ENCODE assay signal across 1 cellular context in the genomic region with DNA sequence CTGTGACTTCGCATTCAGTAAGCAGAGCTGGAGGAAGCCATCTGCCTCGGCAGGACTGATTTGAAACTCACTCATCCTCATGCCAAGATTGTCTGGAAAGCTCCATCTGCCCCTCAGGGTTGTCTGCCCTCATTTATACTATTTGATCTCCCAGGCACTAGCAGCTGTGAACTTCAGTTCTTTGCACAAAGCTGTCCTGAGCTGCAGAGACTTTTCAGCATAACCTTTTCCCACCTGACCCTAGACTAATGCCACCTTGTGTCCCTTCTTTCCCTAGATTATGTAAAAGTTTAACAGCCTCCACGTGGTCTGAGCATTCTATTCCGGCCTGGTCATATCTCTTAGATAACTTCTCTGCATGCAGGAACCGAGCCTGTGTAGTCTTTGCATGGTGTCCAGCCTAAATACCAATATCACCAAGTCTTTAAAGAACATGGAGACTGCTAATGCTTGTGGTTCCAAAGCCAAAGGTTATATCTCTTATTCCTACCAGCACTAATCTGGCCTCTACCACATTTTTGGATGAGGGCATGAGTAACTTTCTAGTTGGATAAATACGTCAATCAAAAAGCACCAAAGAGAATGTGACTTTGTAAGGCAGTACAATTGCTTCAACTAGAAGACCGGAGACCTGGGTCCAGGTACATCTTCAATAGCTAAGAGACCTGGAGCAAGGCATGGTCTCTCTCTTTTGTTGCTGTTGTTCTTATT.
TF ChIP-seq lines count a peak whose summit lies in the region.

No MANE protein-coding gene starts in this region.

TF ChIP-seq in K562, 482 proteins besides CTCF, POLR2A, EP300 and RAD21 (continued from another document and continues in another):
- TF ChIP-seq, protein P1, sequence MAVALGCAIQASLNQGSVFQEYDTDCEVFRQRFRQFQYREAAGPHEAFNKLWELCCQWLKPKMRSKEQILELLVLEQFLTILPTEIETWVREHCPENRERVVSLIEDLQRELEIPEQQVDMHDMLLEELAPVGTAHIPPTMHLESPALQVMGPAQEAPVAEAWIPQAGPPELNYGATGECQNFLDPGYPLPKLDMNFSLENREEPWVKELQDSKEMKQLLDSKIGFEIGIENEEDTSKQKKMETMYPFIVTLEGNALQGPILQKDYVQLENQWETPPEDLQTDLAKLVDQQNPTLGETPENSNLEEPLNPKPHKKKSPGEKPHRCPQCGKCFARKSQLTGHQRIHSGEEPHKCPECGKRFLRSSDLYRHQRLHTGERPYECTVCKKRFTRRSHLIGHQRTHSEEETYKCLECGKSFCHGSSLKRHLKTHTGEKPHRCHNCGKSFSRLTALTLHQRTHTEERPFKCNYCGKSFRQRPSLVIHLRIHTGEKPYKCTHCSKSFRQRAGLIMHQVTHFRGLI (CRISPR knock-in tag; IDR thresholded peaks at IDR 0.05), result no peak
- TF ChIP-seq ZKSCAN1 (IDR thresholded peaks at IDR 0.05; ENCODE audit: low read depth, low read length), result no peak
- TF ChIP-seq, protein P2, sequence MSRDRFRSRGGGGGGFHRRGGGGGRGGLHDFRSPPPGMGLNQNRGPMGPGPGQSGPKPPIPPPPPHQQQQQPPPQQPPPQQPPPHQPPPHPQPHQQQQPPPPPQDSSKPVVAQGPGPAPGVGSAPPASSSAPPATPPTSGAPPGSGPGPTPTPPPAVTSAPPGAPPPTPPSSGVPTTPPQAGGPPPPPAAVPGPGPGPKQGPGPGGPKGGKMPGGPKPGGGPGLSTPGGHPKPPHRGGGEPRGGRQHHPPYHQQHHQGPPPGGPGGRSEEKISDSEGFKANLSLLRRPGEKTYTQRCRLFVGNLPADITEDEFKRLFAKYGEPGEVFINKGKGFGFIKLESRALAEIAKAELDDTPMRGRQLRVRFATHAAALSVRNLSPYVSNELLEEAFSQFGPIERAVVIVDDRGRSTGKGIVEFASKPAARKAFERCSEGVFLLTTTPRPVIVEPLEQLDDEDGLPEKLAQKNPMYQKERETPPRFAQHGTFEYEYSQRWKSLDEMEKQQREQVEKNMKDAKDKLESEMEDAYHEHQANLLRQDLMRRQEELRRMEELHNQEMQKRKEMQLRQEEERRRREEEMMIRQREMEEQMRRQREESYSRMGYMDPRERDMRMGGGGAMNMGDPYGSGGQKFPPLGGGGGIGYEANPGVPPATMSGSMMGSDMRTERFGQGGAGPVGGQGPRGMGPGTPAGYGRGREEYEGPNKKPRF (IDR thresholded peaks at IDR 0.05; ENCODE audit: low read depth, low read length), result no peak
- no peak for TF ChIP-seq C11orf30 (IDR thresholded peaks at IDR 0.05; ENCODE audit: low read depth)
- no peak for TF ChIP-seq ZNF551 (CRISPR knock-in tag; IDR thresholded peaks at IDR 0.05)
- TF ChIP-seq ZNF644 (tag; IDR thresholded peaks at IDR 0.05; ENCODE audit: low read depth), result no peak
- TF ChIP-seq ZNF41 (CRISPR knock-in tag; conservative IDR thresholded peaks at IDR 0.05), result no peak
- TF ChIP-seq ZNF347 (CRISPR knock-in tag; IDR thresholded peaks at IDR 0.05; ENCODE audit: low read depth), result no peak
- no peak for TF ChIP-seq ZNF124 (CRISPR knock-in tag; IDR thresholded peaks at IDR 0.05)
- TF ChIP-seq ASH1L (IDR thresholded peaks at IDR 0.05; ENCODE audit: borderline replicate concordance, low read depth, partially characterized antibody), result no peak
- TF ChIP-seq ETV1 (tag; conservative IDR thresholded peaks at IDR 0.05; ENCODE audit: low read depth), result peak; percentile 57
- no peak for TF ChIP-seq MTA3 (IDR thresholded peaks at IDR 0.05; ENCODE audit: borderline replicate concordance)
- TF ChIP-seq BRD9 (IDR thresholded peaks at IDR 0.05; ENCODE audit: low read depth, partially characterized antibody), result no peak
- TF ChIP-seq ZSCAN32 (CRISPR knock-in tag; IDR thresholded peaks at IDR 0.05), result no peak
- TF ChIP-seq GTF2A2 (tag; IDR thresholded peaks at IDR 0.05), result no peak
- no peak for TF ChIP-seq MTA1 (IDR thresholded peaks at IDR 0.05; ENCODE audit: borderline replicate concordance)
- TF ChIP-seq CHCHD3 (CRISPR knock-in tag; IDR thresholded peaks at IDR 0.05), result no peak
- TF ChIP-seq, protein P3, sequence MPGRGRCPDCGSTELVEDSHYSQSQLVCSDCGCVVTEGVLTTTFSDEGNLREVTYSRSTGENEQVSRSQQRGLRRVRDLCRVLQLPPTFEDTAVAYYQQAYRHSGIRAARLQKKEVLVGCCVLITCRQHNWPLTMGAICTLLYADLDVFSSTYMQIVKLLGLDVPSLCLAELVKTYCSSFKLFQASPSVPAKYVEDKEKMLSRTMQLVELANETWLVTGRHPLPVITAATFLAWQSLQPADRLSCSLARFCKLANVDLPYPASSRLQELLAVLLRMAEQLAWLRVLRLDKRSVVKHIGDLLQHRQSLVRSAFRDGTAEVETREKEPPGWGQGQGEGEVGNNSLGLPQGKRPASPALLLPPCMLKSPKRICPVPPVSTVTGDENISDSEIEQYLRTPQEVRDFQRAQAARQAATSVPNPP (IDR thresholded peaks at IDR 0.05; ENCODE audit: borderline replicate concordance, insufficient read depth, insufficient read length), result no peak
- TF ChIP-seq ADNP (tag; IDR thresholded peaks at IDR 0.05), result no peak; the same call in 1 of the 2 replicates
- no peak; the same call in 1 of the 2 replicates for TF ChIP-seq ZNF175 (CRISPR knock-in tag; IDR thresholded peaks at IDR 0.05; ENCODE audit: low read depth)
- no peak for TF ChIP-seq ZZZ3 (IDR thresholded peaks at IDR 0.05)
- no peak for TF ChIP-seq CHD4 (IDR thresholded peaks at IDR 0.05; ENCODE audit: insufficient read depth, insufficient replicate concordance, low read depth, low read length, poor library complexity, severe bottlenecking)
- no peak for TF ChIP-seq ZNF174 (CRISPR knock-in tag; IDR thresholded peaks at IDR 0.05)
- TF ChIP-seq NRF1 (conservative IDR thresholded peaks at IDR 0.05 in 1 of 2, IDR thresholded peaks at IDR 0.05 in 1 of 2), result no peak
- TF ChIP-seq ZBTB17 (CRISPR knock-in tag; IDR thresholded peaks at IDR 0.05), result no peak
- TF ChIP-seq, protein P4, sequence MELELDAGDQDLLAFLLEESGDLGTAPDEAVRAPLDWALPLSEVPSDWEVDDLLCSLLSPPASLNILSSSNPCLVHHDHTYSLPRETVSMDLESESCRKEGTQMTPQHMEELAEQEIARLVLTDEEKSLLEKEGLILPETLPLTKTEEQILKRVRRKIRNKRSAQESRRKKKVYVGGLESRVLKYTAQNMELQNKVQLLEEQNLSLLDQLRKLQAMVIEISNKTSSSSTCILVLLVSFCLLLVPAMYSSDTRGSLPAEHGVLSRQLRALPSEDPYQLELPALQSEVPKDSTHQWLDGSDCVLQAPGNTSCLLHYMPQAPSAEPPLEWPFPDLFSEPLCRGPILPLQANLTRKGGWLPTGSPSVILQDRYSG (tag; conservative IDR thresholded peaks at IDR 0.05; ENCODE audit: low read depth), result peak; percentile 76
- TF ChIP-seq RFX1 (IDR thresholded peaks at IDR 0.05), result no peak
- TF ChIP-seq RBM14 (IDR thresholded peaks at IDR 0.05; ENCODE audit: borderline replicate concordance, insufficient read depth, low read depth, low read length), result no peak
- TF ChIP-seq MED1 (CRISPR knock-in tag; IDR thresholded peaks at IDR 0.05; ENCODE audit: borderline replicate concordance), result no peak
- no peak for TF ChIP-seq TBL1XR1 (IDR thresholded peaks at IDR 0.05; ENCODE audit: low read length in 2 of 2)
- TF ChIP-seq DPF2 (IDR thresholded peaks at IDR 0.05), result peak; percentile 23; the same call in 1 of the 2 replicates
- TF ChIP-seq, protein P5, sequence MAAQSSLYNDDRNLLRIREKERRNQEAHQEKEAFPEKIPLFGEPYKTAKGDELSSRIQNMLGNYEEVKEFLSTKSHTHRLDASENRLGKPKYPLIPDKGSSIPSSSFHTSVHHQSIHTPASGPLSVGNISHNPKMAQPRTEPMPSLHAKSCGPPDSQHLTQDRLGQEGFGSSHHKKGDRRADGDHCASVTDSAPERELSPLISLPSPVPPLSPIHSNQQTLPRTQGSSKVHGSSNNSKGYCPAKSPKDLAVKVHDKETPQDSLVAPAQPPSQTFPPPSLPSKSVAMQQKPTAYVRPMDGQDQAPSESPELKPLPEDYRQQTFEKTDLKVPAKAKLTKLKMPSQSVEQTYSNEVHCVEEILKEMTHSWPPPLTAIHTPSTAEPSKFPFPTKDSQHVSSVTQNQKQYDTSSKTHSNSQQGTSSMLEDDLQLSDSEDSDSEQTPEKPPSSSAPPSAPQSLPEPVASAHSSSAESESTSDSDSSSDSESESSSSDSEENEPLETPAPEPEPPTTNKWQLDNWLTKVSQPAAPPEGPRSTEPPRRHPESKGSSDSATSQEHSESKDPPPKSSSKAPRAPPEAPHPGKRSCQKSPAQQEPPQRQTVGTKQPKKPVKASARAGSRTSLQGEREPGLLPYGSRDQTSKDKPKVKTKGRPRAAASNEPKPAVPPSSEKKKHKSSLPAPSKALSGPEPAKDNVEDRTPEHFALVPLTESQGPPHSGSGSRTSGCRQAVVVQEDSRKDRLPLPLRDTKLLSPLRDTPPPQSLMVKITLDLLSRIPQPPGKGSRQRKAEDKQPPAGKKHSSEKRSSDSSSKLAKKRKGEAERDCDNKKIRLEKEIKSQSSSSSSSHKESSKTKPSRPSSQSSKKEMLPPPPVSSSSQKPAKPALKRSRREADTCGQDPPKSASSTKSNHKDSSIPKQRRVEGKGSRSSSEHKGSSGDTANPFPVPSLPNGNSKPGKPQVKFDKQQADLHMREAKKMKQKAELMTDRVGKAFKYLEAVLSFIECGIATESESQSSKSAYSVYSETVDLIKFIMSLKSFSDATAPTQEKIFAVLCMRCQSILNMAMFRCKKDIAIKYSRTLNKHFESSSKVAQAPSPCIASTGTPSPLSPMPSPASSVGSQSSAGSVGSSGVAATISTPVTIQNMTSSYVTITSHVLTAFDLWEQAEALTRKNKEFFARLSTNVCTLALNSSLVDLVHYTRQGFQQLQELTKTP (IDR thresholded peaks at IDR 0.05; ENCODE audit: low read depth in 1 of 2, partially characterized antibody in 2 of 2), result peak in 1 of 2 experiments; percentile 37
- peak; percentile 43; the same call in 1 of the 2 replicates for TF ChIP-seq MEF2D (tag; conservative IDR thresholded peaks at IDR 0.05; ENCODE audit: low read depth)
- no peak for TF ChIP-seq SIN3A (IDR thresholded peaks at IDR 0.05; ENCODE audit: borderline replicate concordance in 2 of 2, control insufficient read depth in 1 of 2, low read depth in 2 of 2, low read length in 2 of 2)
- no peak for TF ChIP-seq TBP (optimal IDR thresholded peaks at IDR 0.05; ENCODE audit: low read depth, low read length)
- no peak for TF ChIP-seq MCM2 (IDR thresholded peaks at IDR 0.05; ENCODE audit: low read depth)
- TF ChIP-seq, protein P6, sequence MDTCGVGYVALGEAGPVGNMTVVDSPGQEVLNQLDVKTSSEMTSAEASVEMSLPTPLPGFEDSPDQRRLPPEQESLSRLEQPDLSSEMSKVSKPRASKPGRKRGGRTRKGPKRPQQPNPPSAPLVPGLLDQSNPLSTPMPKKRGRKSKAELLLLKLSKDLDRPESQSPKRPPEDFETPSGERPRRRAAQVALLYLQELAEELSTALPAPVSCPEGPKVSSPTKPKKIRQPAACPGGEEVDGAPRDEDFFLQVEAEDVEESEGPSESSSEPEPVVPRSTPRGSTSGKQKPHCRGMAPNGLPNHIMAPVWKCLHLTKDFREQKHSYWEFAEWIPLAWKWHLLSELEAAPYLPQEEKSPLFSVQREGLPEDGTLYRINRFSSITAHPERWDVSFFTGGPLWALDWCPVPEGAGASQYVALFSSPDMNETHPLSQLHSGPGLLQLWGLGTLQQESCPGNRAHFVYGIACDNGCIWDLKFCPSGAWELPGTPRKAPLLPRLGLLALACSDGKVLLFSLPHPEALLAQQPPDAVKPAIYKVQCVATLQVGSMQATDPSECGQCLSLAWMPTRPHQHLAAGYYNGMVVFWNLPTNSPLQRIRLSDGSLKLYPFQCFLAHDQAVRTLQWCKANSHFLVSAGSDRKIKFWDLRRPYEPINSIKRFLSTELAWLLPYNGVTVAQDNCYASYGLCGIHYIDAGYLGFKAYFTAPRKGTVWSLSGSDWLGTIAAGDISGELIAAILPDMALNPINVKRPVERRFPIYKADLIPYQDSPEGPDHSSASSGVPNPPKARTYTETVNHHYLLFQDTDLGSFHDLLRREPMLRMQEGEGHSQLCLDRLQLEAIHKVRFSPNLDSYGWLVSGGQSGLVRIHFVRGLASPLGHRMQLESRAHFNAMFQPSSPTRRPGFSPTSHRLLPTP (IDR thresholded peaks at IDR 0.05; ENCODE audit: borderline replicate concordance, extremely low read depth, insufficient read length), result no peak
- TF ChIP-seq, protein P7, sequence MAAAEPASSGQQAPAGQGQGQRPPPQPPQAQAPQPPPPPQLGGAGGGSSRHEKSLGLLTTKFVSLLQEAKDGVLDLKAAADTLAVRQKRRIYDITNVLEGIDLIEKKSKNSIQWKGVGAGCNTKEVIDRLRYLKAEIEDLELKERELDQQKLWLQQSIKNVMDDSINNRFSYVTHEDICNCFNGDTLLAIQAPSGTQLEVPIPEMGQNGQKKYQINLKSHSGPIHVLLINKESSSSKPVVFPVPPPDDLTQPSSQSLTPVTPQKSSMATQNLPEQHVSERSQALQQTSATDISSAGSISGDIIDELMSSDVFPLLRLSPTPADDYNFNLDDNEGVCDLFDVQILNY (CRISPR knock-in tag; IDR thresholded peaks at IDR 0.05), result no peak
- no peak for TF ChIP-seq ZNF780A (CRISPR knock-in tag; IDR thresholded peaks at IDR 0.05)
- no peak for TF ChIP-seq ARNT (IDR thresholded peaks at IDR 0.05)
- no peak for TF ChIP-seq SAP30 (IDR thresholded peaks at IDR 0.05; ENCODE audit: borderline replicate concordance, insufficient read depth, low read depth, low read length, poor library complexity, severe bottlenecking)
- TF ChIP-seq ZNF133 (CRISPR knock-in tag; IDR thresholded peaks at IDR 0.05), result no peak
- no peak for TF ChIP-seq SMARCA5 (IDR thresholded peaks at IDR 0.05)
- TF ChIP-seq SMAD3 (CRISPR knock-in tag; conservative IDR thresholded peaks at IDR 0.05), result 0 out of 2 replicates have a peak, but pooled peaks have one; percentile 59
- TF ChIP-seq GATAD2B (IDR thresholded peaks at IDR 0.05; ENCODE audit: borderline replicate concordance), result peak; percentile 22; the same call in 1 of the 2 replicates
- TF ChIP-seq, protein P8, sequence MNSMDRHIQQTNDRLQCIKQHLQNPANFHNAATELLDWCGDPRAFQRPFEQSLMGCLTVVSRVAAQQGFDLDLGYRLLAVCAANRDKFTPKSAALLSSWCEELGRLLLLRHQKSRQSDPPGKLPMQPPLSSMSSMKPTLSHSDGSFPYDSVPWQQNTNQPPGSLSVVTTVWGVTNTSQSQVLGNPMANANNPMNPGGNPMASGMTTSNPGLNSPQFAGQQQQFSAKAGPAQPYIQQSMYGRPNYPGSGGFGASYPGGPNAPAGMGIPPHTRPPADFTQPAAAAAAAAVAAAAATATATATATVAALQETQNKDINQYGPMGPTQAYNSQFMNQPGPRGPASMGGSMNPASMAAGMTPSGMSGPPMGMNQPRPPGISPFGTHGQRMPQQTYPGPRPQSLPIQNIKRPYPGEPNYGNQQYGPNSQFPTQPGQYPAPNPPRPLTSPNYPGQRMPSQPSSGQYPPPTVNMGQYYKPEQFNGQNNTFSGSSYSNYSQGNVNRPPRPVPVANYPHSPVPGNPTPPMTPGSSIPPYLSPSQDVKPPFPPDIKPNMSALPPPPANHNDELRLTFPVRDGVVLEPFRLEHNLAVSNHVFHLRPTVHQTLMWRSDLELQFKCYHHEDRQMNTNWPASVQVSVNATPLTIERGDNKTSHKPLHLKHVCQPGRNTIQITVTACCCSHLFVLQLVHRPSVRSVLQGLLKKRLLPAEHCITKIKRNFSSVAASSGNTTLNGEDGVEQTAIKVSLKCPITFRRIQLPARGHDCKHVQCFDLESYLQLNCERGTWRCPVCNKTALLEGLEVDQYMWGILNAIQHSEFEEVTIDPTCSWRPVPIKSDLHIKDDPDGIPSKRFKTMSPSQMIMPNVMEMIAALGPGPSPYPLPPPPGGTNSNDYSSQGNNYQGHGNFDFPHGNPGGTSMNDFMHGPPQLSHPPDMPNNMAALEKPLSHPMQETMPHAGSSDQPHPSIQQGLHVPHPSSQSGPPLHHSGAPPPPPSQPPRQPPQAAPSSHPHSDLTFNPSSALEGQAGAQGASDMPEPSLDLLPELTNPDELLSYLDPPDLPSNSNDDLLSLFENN (IDR thresholded peaks at IDR 0.05; ENCODE audit: low read depth in 2 of 2, low read length in 2 of 2), result no peak
- no peak for TF ChIP-seq HMG20B (CRISPR knock-in tag; IDR thresholded peaks at IDR 0.05)
- TF ChIP-seq ATF7 (IDR thresholded peaks at IDR 0.05), result no peak
